Comparison of ENCODE assay signal across 15 cellular contexts in the genomic region with DNA sequence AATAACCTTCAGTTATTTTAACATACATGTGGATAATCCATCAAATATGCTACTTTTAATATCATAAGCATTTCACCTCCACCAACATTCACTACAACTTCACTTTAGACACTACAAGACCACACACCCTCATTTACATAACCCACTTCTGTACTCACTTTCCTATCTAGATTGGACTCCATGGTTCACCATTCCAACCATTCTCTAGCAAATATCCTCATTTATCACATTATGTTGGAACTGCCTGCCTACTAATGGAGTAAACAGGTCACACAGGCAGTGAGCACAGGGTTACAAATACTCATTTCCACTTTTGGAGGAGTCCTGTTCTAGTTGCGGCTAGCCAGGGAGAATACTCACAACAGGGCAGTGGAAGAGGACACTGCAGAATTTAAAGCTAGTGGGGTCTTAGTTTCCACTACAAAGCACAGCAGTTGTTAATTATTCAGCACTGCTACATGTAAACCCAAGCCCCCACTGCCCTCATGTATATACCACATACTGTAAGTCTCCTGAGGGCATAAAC. TPM values are rescaled to one million over a fixed set of nuclear protein-coding genes. Genes with fewer than 3 reads are reported as not detected.
A peak's percentile ranks its signal among the peaks of the same experiment; 100 is the strongest.
DNase-seq lines count a peak whose midpoint lies in the region; ATAC-seq and TF ChIP-seq lines count a peak whose summit lies in the region.
"Had no signal": no experiment of that assay in that cellular context is flagged by ENCODE, and none has a peak within 500 bp of the region (broad histone marks: within the 10 kb centered on the region; RNA-seq: fewer than 3 reads in every experiment).

No MANE protein-coding gene starts in this region.

- TF ChIP-seq POLR2A in IMR-90 (IDR thresholded peaks at IDR 0.05; ENCODE audit: low read depth, low read length) (no peak), esophagus muscularis mucosa (IDR thresholded peaks at IDR 0.05; ENCODE audit: low read depth) (no peak)

- WGBS in IMR-90 (ENCODE audit: extremely low coverage in 2 of 2, insufficient read length in 1 of 2), 2 experiments: no CpG with 5 or more reads among the region's 1 CpG
- 100% methylated on average over 1 of the region's 1 CpG for WGBS in mesenchymal stem cell
- WGBS in esophagus muscularis mucosa: 89% methylated on average over 1 of the region's 1 CpG

- H3K9ac ChIP-seq in IMR-90 (ENCODE audit: low read depth, low read length) (no peak overlapping the region), mesenchymal stem cell (ENCODE audit: low read length) (no peak overlapping the region)

- H3K9me3 Mint-ChIP-seq in endothelial cell (ENCODE audit: unreplicated experiment): no peaks in the 10 kb centered on the region

- H3K9me1 ChIP-seq in IMR-90 (ENCODE audit: insufficient read depth, low read length): no peaks in the 10 kb centered on the region; the same call in 1 of the 2 replicates

- no peak overlapping the region for H2AK5ac ChIP-seq in IMR-90 (ENCODE audit: low read depth, low read length)
- H2AK5ac ChIP-seq in mesenchymal stem cell (ENCODE audit: low read length, severe bottlenecking): no peak overlapping the region

- H3K18ac ChIP-seq in IMR-90 (ENCODE audit: low read depth, low read length) (no peak overlapping the region), mesenchymal stem cell (ENCODE audit: low read depth in 1 of 2, low read length in 2 of 2) (no peak overlapping the region)

- no peak overlapping the region for H2BK12ac ChIP-seq in mesenchymal stem cell (ENCODE audit: low read length in 2 of 2)

- H4K91ac ChIP-seq in IMR-90 (ENCODE audit: insufficient read depth, low read depth, low read length): no peak overlapping the region
- no peak overlapping the region for H4K91ac ChIP-seq in mesenchymal stem cell (ENCODE audit: low read length)

- H3K4me1 Mint-ChIP-seq in endothelial cell (ENCODE audit: unreplicated experiment): peaks cover 15% of the 10 kb centered on the region

- H2BK120ac ChIP-seq in IMR-90 (ENCODE audit: low read depth, low read length) (no peak overlapping the region), mesenchymal stem cell (ENCODE audit: low read depth, low read length) (no peak overlapping the region)

- H3K23ac ChIP-seq in IMR-90 (ENCODE audit: low read depth, low read length) (no peak overlapping the region), mesenchymal stem cell (ENCODE audit: low read length in 2 of 2) (no peak overlapping the region)

- H3K79me1 ChIP-seq in IMR-90 (ENCODE audit: low read depth in 1 of 2, low read length in 2 of 2) (peaks cover 20 to 50% of the 10 kb centered on the region in 2 experiments; a peak in 3 of 4 replicates), mesenchymal stem cell (replicated peaks; ENCODE audit: low read length, poor library complexity, severe bottlenecking) (peaks cover 9% of the 10 kb centered on the region)

- no peak overlapping the region for H3K14ac ChIP-seq in IMR-90 (replicated peaks; ENCODE audit: low read depth, low read length)
- no peak overlapping the region for H3K14ac ChIP-seq in mesenchymal stem cell (ENCODE audit: low read length in 2 of 2)

- dilution Hi-C loops in IMR-90 (cut with HindIII; ENCODE audit: low sequenced_read_pairs, unreplicated experiment): no loop called here

- TF ChIP-seq CTCF in IMR-90 (conservative IDR thresholded peaks at IDR 0.05; ENCODE audit: low read depth, low read length) (no peak), endothelial cell (IDR thresholded peaks at IDR 0.05; ENCODE audit: unreplicated experiment) (no peak), esophagus muscularis mucosa (IDR thresholded peaks at IDR 0.05) (no peak)

- H3K4me2 ChIP-seq in IMR-90 (ENCODE audit: low read depth, low read length): no peak overlapping the region
- H3K4me2 ChIP-seq in mesenchymal stem cell (ENCODE audit: low read length, poor library complexity, severe bottlenecking): no peak overlapping the region
- H3K4me2 ChIP-seq: A549 had no signal

- H4K8ac ChIP-seq in IMR-90 (ENCODE audit: low read depth in 2 of 2, low read length in 2 of 2): no peak overlapping the region
- no peak overlapping the region for H4K8ac ChIP-seq in mesenchymal stem cell (ENCODE audit: low read length)

- H2BK15ac ChIP-seq in IMR-90 (ENCODE audit: low read depth, low read length): no peak overlapping the region
- H2BK15ac ChIP-seq in mesenchymal stem cell (ENCODE audit: low read depth, poor library complexity, severe bottlenecking): no peak overlapping the region

- H2AFZ ChIP-seq in IMR-90 (replicated peaks; ENCODE audit: low read length, poor library complexity): no peak overlapping the region
- no peak overlapping the region for H2AFZ ChIP-seq in mesenchymal stem cell (ENCODE audit: low read depth, low read length)

- H3K56ac ChIP-seq in IMR-90 (ENCODE audit: extremely low read depth, insufficient read depth, low read length): no peak overlapping the region

- no peak for TF ChIP-seq RAD21 in IMR-90 (IDR thresholded peaks at IDR 0.05; ENCODE audit: low read length)

- in situ Hi-C loops in IMR-90 (cut with MboI; ENCODE audit: low sequenced_read_pairs): no loop called here

- intact Hi-C loops in left ventricle myocardium superior (cut with micrococcal nuclease) (no loop called here), left cardiac atrium (cut with DNase I) (no loop called here), IMR-90 (cut with micrococcal nuclease) (no loop called here), esophagus muscularis mucosa (cut with DNase I) (no loop called here)

- peak; percentile 55 for ATAC-seq in left ventricle myocardium superior
- no peak for ATAC-seq in left cardiac atrium
- ATAC-seq in IMR-90 (ENCODE audit: low read depth): peak; percentile 24; the same call in 1 of the 2 replicates
- ATAC-seq: A549; CD8-positive, alpha-beta T cell; K562 had no signal

- CTCF ChIA-PET in IMR-90 (lab: Yijun Ruan, JAX): no interaction called here

- BruUV-seq in IMR-90 (replicated peaks; lab: Mats Ljungman, UMichigan): no TSS peak

- peaks cover 1% of the 10 kb centered on the region; the same call in 1 of the 2 replicates for H3K9me3 ChIP-seq in IMR-90 (ENCODE audit: control insufficient read depth, insufficient read depth, low read length)
- peaks cover 10% of the 10 kb centered on the region for H3K9me3 ChIP-seq in mesenchymal stem cell (ENCODE audit: control insufficient read depth, low read length)
- H3K9me3 ChIP-seq in esophagus muscularis mucosa: peaks cover 0 to 6% (median 5%) of the 10 kb centered on the region in 4 donors

- DNase-seq in left ventricle myocardium superior: no peak
- DNase-seq in left cardiac atrium: no peak
- no peak for DNase-seq in IMR-90
- DNase-seq in endothelial cell (ENCODE audit: low spot score): no peak
- no peak for DNase-seq in mesenchymal stem cell
- DNase-seq in iPS-NIHi11 (ENCODE audit: low spot score): no peak
- no peak for DNase-seq in esophagus muscularis mucosa (ENCODE audit: extremely low spot score)
- DNase-seq: CD8-positive, alpha-beta T cell; COR-L47; DMS79 treated with DMSO at 0.1 percent for 48 hours; EL had no signal

- H3K4me3 ChIP-seq in IMR-90 (ENCODE audit: insufficient read depth, low read depth, low read length) (no peak overlapping the region), mesenchymal stem cell (ENCODE audit: insufficient read depth in 1 of 2, low read depth in 1 of 2, low read length in 2 of 2) (no peak overlapping the region), esophagus muscularis mucosa (no peak overlapping the region)
- H3K4me3 ChIP-seq: A549, HAP-1, K562 had no signal

- H2BK20ac ChIP-seq in IMR-90 (ENCODE audit: low read depth, low read length): no peak overlapping the region

- no peaks in the 10 kb centered on the region for H3K27me3 Mint-ChIP-seq in endothelial cell (ENCODE audit: unreplicated experiment)

- H3K4me1 ChIP-seq in IMR-90 (ENCODE audit: control insufficient read depth, insufficient read depth, low read length): peaks cover 4% of the 10 kb centered on the region; the same call in 1 of the 2 replicates
- no peaks in the 10 kb centered on the region for H3K4me1 ChIP-seq in mesenchymal stem cell (ENCODE audit: control insufficient read depth, insufficient read depth, low read depth, low read length)
- peaks cover 24 to 48% (median 41%) of the 10 kb centered on the region in 4 donors for H3K4me1 ChIP-seq in esophagus muscularis mucosa
- H3K4me1 ChIP-seq: A549, HAP-1 had no signal

- H3K36me3 ChIP-seq in IMR-90 (ENCODE audit: control insufficient read depth, insufficient read depth, low read length) (no peaks in the 10 kb centered on the region), mesenchymal stem cell (ENCODE audit: control insufficient read depth in 1 of 2, insufficient read depth in 2 of 2, low read depth in 1 of 2, low read length in 2 of 2) (no peaks in the 10 kb centered on the region), esophagus muscularis mucosa (no peaks in the 10 kb centered on the region)
- H3K36me3 ChIP-seq: HAP-1 had no signal

- H3K27ac ChIP-seq in IMR-90 (ENCODE audit: insufficient read depth, low read length) (no peak overlapping the region), mesenchymal stem cell (ENCODE audit: low read length, poor library complexity, severe bottlenecking) (no peak overlapping the region), esophagus muscularis mucosa (replicated peaks in 1 of 4) (no peak overlapping the region)
- H3K27ac ChIP-seq: A549 had no signal

- H3K27me3 ChIP-seq in IMR-90 (ENCODE audit: control insufficient read depth, insufficient read depth, low read length): no peaks in the 10 kb centered on the region
- H3K27me3 ChIP-seq in mesenchymal stem cell (ENCODE audit: control insufficient read depth in 1 of 2, insufficient read depth in 1 of 2, low read length in 2 of 2): no peaks in the 10 kb centered on the region
- H3K27me3 ChIP-seq in esophagus muscularis mucosa: no peaks in the 10 kb centered on the region

- no peak overlapping the region for H3K4me3 Mint-ChIP-seq in endothelial cell (ENCODE audit: unreplicated experiment)
- H3K4me3 Mint-ChIP-seq: CD14-positive monocyte; CD8-positive, alpha-beta T cell had no signal

- H2BK5ac ChIP-seq in IMR-90 (ENCODE audit: low read depth, low read length, poor library complexity, severe bottlenecking): no peak overlapping the region
- H2BK5ac ChIP-seq in mesenchymal stem cell (ENCODE audit: low read depth, low read length, poor library complexity, severe bottlenecking): no peak overlapping the region

- no peak overlapping the region for H4K5ac ChIP-seq in IMR-90 (ENCODE audit: low read depth, low read length)

- H3K4ac ChIP-seq in IMR-90 (ENCODE audit: low read depth, low read length): no peak overlapping the region
- no peak overlapping the region for H3K4ac ChIP-seq in mesenchymal stem cell (ENCODE audit: low read depth in 1 of 2, low read length in 2 of 2)

- no peak for TF ChIP-seq EP300 in esophagus muscularis mucosa (IDR thresholded peaks at IDR 0.05)

- H4K20me1 ChIP-seq in IMR-90 (ENCODE audit: insufficient read depth, low read length): peaks cover 41% of the 10 kb centered on the region

- H3K36me3 Mint-ChIP-seq in endothelial cell (ENCODE audit: low read depth, unreplicated experiment): no peaks in the 10 kb centered on the region

- H3K27ac Mint-ChIP-seq in endothelial cell (ENCODE audit: unreplicated experiment): peak overlapping the region; percentile 3
- H3K27ac Mint-ChIP-seq: CD14-positive monocyte had no signal

- H2AK9ac ChIP-seq in IMR-90 (replicated peaks; ENCODE audit: low read depth, low read length, poor library complexity): no peak overlapping the region

- POLR2A ChIA-PET in IMR-90 (lab: Charles Lee; ENCODE audit: unreplicated experiment): no interaction called here

RNA-seq across cellular contexts. Expression of gene SNX13, which starts 18.3 kb away (rescaled TPM):
- total RNA-seq in left ventricle myocardium superior (62.6 TPM), left cardiac atrium (10 to 100 TPM; 38.0 to 46.4 TPM), IMR-90 (2012; rRNA removed) (24.9 and 40.8 TPM in 2 replicates), endothelial cell (ENCODE audit: unreplicated experiment) (34.3 TPM), esophagus muscularis mucosa (10 to 100 TPM; 37.9 to 51.8 (median 43.9) TPM)
- 6.7 and 9.0 TPM in 2 replicates for polyA plus RNA-seq in IMR-90 (2012; rRNA removed)
- 0.88 and 3.8 TPM in 2 replicates for polyA plus RNA-seq in IMR-90 (2012; cell fraction: cytosol; rRNA removed)
- 2.5 and 11.4 TPM in 2 replicates for polyA plus RNA-seq in IMR-90 (2012; cell fraction: nucleus; rRNA removed; ENCODE audit: low replicate concordance)
- polyA plus RNA-seq in mesenchymal stem cell (2013, experiment 1 of 2): 23.3 TPM
- polyA plus RNA-seq in mesenchymal stem cell (2013, experiment 2 of 2): 24.6 TPM

Comparison
In these comparisons a context has a peak if more than half of its experiments do, and no peak if none do; other contexts are left out.
1. ATAC-seq: peak in left ventricle myocardium superior (single experiment) and IMR-90 (single experiment); none in left cardiac atrium (0 of 2).